ENCODE assay signal across 19 cellular contexts in the genomic region with DNA sequence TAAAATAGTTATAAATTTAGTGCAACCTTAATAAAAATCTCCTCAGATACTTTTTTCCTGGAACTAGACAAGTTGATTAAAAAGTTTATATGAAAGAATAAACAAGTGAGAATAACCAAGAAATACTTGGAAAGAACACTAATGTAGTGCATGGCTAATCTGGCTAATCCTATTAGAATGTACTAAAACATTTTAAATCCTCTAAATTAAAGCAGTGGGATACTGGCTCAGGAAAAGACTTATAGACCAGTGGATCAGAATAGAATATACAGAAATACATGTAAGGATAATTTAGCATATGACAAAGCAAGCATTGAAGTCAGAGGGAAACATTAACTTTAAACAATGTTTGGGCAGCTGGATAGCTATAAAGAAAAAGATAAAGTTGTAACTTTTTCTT. TPM values are rescaled to one million over a fixed set of nuclear protein-coding genes. Genes with fewer than 3 reads are reported as not detected.
DNase-seq lines count a peak whose midpoint lies in the region; ATAC-seq and TF ChIP-seq lines count a peak whose summit lies in the region.
"Had no signal": no experiment of that assay in that cellular context is flagged by ENCODE, and none has a peak within 500 bp of the region (broad histone marks: within the 10 kb centered on the region; RNA-seq: fewer than 3 reads in every experiment).

No MANE protein-coding gene starts in this region.

- H3F3A ChIP-seq in SK-N-SH (replicated peaks; ENCODE audit: insufficient read depth) = no peaks in the 10 kb centered on the region

- no peaks in the 10 kb centered on the region for H3K79me2 ChIP-seq in SK-N-SH (ENCODE audit: insufficient read depth)

- intact Hi-C loops in posterior vena cava (cut with DNase I) = loop anchor here in 1 of 2 donors (5.0 kb wide), 1 partner anchor 35 kb away; no protein-coding TSS in a partner anchor

- no peak overlapping the region for H3K27ac ChIP-seq in SK-N-SH (ENCODE audit: low read depth in 2 of 2, low read length in 1 of 2)
- H3K27ac ChIP-seq: 22Rv1; BLaER1 treated with 17β-estradiol and CSF1 and Interleukin-3, amounts not matched to agents 10 nM and 100 nM; GM23248 had no signal

- no peak overlapping the region for H3K4me2 ChIP-seq in SK-N-SH
- H3K4me2 ChIP-seq: BLaER1 treated with 17β-estradiol and CSF1 and Interleukin-3, amounts not matched to agents 10 nM and 100 nM had no signal

- H3K36me3 ChIP-seq in SK-N-SH (replicated peaks in 1 of 2; ENCODE audit: control insufficient read depth in 1 of 2, insufficient read depth in 2 of 2, low read length in 1 of 2) = no peaks in the 10 kb centered on the region
- H3K36me3 ChIP-seq: BE2C; BLaER1 treated with 17β-estradiol and CSF1 and Interleukin-3, amounts not matched to agents 10 nM and 100 nM had no signal

- peaks cover 0 to 3% of the 10 kb centered on the region in 2 experiments; a peak in 1 of 4 replicates for H3K4me1 ChIP-seq in SK-N-SH (ENCODE audit: control insufficient read depth in 1 of 2, insufficient read depth in 2 of 2, low read depth in 1 of 2, low read length in 1 of 2)
- H3K4me1 ChIP-seq: BE2C; BLaER1 treated with 17β-estradiol and CSF1 and Interleukin-3, amounts not matched to agents 10 nM and 100 nM had no signal

- no peak for TF ChIP-seq EP300 in SK-N-SH (IDR thresholded peaks at IDR 0.05; ENCODE audit: borderline replicate concordance in 1 of 2, low read depth in 1 of 2, low read length in 1 of 2)

- TF ChIP-seq CTCF in SK-N-SH (IDR thresholded peaks at IDR 0.05) (no peak), retinal pigment epithelial cell (conservative IDR thresholded peaks at IDR 0.05; ENCODE audit: low read depth, low read length) (no peak)

- H3K9me3 ChIP-seq in SK-N-SH = 0 out of 2 replicates have a peak, but pooled peaks cover 6% of the 10 kb centered on the region
- H3K9me3 ChIP-seq: BE2C had no signal

- CTCF ChIA-PET in SK-N-SH (lab: Yijun Ruan, JAX) = no interaction called here

- H3K27me3 ChIP-seq in SK-N-SH (ENCODE audit: insufficient read depth) = no peaks in the 10 kb centered on the region
- H3K27me3 ChIP-seq: BE2C; BLaER1 treated with 17β-estradiol and CSF1 and Interleukin-3, amounts not matched to agents 10 nM and 100 nM had no signal

- ATAC-seq in SK-N-SH treated with all-trans-retinoic acid at 6 μM for 48 hours = no peak

- no peak overlapping the region for H2AFZ ChIP-seq in SK-N-SH (ENCODE audit: low read depth)
- H2AFZ ChIP-seq: GM23248 had no signal

- H3K9ac ChIP-seq in SK-N-SH = no peak overlapping the region
- H3K9ac ChIP-seq: BLaER1 treated with 17β-estradiol and CSF1 and Interleukin-3, amounts not matched to agents 10 nM and 100 nM; GM23248 had no signal

- H3K9me2 ChIP-seq in SK-N-SH = no peaks in the 10 kb centered on the region

- H4K20me1 ChIP-seq in SK-N-SH (ENCODE audit: insufficient read depth) = no peaks in the 10 kb centered on the region
- H4K20me1 ChIP-seq: BLaER1 treated with 17β-estradiol and CSF1 and Interleukin-3, amounts not matched to agents 10 nM and 100 nM had no signal

- H3K4me3 ChIP-seq in SK-N-SH (ENCODE audit: low read depth in 2 of 2, low read length in 1 of 2) (no peak overlapping the region), retinal pigment epithelial cell (ENCODE audit: low read length) (no peak overlapping the region)
- H3K4me3 ChIP-seq: BLaER1 treated with 17β-estradiol and CSF1 and Interleukin-3, amounts not matched to agents 10 nM and 100 nM; GM23248 had no signal

- TF ChIP-seq RAD21 in SK-N-SH (IDR thresholded peaks at IDR 0.05; ENCODE audit: low read length) = no peak

- POLR2A ChIA-PET in SK-N-SH (lab: Yijun Ruan, JAX) = no interaction called here

- DNase-seq in SK-N-SH = no peak
- DNase-seq in NCI-H82 treated with DMSO at 0.1 percent for 48 hours (lab: John Stamatoyannopoulos, UW; ENCODE audit: unreplicated experiment) = peak; percentile 76
- DNase-seq in retinal pigment epithelial cell (ENCODE audit: low read depth) = peak; percentile 64
- no peak for DNase-seq in NCI-H526 treated with DMSO at 0.1 percent for 48 hours (lab: John Stamatoyannopoulos, UW)
- no peak for DNase-seq in posterior vena cava (ENCODE audit: low spot score)
- DNase-seq: ACHN; AML-193; BE2C; CD4-positive, alpha-beta T cell; CD8-positive, alpha-beta memory T cell; DMS153; DND-41; GM23248; H7; HCEC 1CT had no signal

TF ChIP-seq in SK-N-SH treated with all-trans-retinoic acid at 6 μM for 48 hours, 23 proteins besides CTCF, POLR2A, EP300 and RAD21:
- TF ChIP-seq, protein P1, sequence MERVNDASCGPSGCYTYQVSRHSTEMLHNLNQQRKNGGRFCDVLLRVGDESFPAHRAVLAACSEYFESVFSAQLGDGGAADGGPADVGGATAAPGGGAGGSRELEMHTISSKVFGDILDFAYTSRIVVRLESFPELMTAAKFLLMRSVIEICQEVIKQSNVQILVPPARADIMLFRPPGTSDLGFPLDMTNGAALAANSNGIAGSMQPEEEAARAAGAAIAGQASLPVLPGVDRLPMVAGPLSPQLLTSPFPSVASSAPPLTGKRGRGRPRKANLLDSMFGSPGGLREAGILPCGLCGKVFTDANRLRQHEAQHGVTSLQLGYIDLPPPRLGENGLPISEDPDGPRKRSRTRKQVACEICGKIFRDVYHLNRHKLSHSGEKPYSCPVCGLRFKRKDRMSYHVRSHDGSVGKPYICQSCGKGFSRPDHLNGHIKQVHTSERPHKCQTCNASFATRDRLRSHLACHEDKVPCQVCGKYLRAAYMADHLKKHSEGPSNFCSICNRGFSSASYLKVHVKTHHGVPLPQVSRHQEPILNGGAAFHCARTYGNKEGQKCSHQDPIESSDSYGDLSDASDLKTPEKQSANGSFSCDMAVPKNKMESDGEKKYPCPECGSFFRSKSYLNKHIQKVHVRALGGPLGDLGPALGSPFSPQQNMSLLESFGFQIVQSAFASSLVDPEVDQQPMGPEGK (CRISPR knock-in tag; IDR thresholded peaks at IDR 0.05; ENCODE audit: borderline replicate concordance) = no peak
- TF ChIP-seq BACH2 (CRISPR knock-in tag; IDR thresholded peaks at IDR 0.05; ENCODE audit: borderline replicate concordance) (no peak), ZFP30 (CRISPR knock-in tag; IDR thresholded peaks at IDR 0.05) (no peak), ISL1 (CRISPR knock-in tag; IDR thresholded peaks at IDR 0.05) (0 out of 2 replicates have a peak, but pooled peaks have one; percentile 9)
- TF ChIP-seq, protein P2, sequence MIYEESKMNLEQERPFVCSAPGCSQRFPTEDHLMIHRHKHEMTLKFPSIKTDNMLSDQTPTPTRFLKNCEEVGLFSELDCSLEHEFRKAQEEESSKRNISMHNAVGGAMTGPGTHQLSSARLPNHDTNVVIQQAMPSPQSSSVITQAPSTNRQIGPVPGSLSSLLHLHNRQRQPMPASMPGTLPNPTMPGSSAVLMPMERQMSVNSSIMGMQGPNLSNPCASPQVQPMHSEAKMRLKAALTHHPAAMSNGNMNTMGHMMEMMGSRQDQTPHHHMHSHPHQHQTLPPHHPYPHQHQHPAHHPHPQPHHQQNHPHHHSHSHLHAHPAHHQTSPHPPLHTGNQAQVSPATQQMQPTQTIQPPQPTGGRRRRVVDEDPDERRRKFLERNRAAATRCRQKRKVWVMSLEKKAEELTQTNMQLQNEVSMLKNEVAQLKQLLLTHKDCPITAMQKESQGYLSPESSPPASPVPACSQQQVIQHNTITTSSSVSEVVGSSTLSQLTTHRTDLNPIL (CRISPR knock-in tag; IDR thresholded peaks at IDR 0.05; ENCODE audit: low read depth) = no peak

TF ChIP-seq in SK-N-SH, 30 proteins besides CTCF, POLR2A, EP300 and RAD21 (continues in another document):
- TF ChIP-seq CHD2 (IDR thresholded peaks at IDR 0.05; ENCODE audit: low read length, partially characterized antibody) = no peak
- no peak for TF ChIP-seq TAF1 (IDR thresholded peaks at IDR 0.05; ENCODE audit: borderline replicate concordance, low read depth, low read length)
- no peak for TF ChIP-seq FOXJ3 (CRISPR knock-in tag; IDR thresholded peaks at IDR 0.05)
- no peak for TF ChIP-seq TEAD4 (IDR thresholded peaks at IDR 0.05; ENCODE audit: borderline replicate concordance, insufficient read depth)
- no peak for TF ChIP-seq FOSL2 (IDR thresholded peaks at IDR 0.05; ENCODE audit: borderline replicate concordance, low read depth)
- no peak for TF ChIP-seq NRF1 (IDR thresholded peaks at IDR 0.05; ENCODE audit: low read depth, low read length)
- no peak for TF ChIP-seq YY1 (IDR thresholded peaks at IDR 0.05; ENCODE audit: low read depth)
- no peak for TF ChIP-seq ELF1 (IDR thresholded peaks at IDR 0.05)
- TF ChIP-seq MEF2A (IDR thresholded peaks at IDR 0.05; ENCODE audit: borderline replicate concordance, low read depth) = no peak
- TF ChIP-seq, protein P3, sequence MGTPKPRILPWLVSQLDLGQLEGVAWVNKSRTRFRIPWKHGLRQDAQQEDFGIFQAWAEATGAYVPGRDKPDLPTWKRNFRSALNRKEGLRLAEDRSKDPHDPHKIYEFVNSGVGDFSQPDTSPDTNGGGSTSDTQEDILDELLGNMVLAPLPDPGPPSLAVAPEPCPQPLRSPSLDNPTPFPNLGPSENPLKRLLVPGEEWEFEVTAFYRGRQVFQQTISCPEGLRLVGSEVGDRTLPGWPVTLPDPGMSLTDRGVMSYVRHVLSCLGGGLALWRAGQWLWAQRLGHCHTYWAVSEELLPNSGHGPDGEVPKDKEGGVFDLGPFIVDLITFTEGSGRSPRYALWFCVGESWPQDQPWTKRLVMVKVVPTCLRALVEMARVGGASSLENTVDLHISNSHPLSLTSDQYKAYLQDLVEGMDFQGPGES (IDR thresholded peaks at IDR 0.05; ENCODE audit: low read depth, low read length) = no peak
- TF ChIP-seq TCF12 (IDR thresholded peaks at IDR 0.05) = no peak
- TF ChIP-seq FOXM1 (IDR thresholded peaks at IDR 0.05; ENCODE audit: low read depth) = no peak
- no peak for TF ChIP-seq RFX5 (IDR thresholded peaks at IDR 0.05; ENCODE audit: low read length)
- TF ChIP-seq POLR2AphosphoS5 (IDR thresholded peaks at IDR 0.05; ENCODE audit: low read depth, low read length) = no peak
- TF ChIP-seq SMC3 (IDR thresholded peaks at IDR 0.05; ENCODE audit: low read depth, low read length) = no peak

RNA-seq across cellular contexts. Expression of a gene that starts 41.1 kb away (rescaled TPM):
- polyA plus RNA-seq in SK-N-SH (2012; rRNA removed) = not detected in 2 replicates
- not detected in 2 replicates for polyA plus RNA-seq in SK-N-SH (2012; cell fraction: cytosol; rRNA removed)
- polyA plus RNA-seq in SK-N-SH (2012; cell fraction: nucleus; rRNA removed) = not detected in 2 replicates
- total RNA-seq in posterior vena cava = under 1 TPM; 0.05 to 0.14 TPM
- total RNA-seq: CD4-positive, alpha-beta T cell; CD8-positive, alpha-beta memory T cell; GM23248; H1; H7 had no signal
- polyA plus RNA-seq: H1 had no signal

RNA-seq across cellular contexts. Expression of a gene that starts 58.9 kb away (rescaled TPM):
- polyA plus RNA-seq in SK-N-SH (2012; rRNA removed) = 2.1 and 2.7 TPM in 2 replicates
- polyA plus RNA-seq in SK-N-SH (2012; cell fraction: cytosol; rRNA removed) = 4.1 and 5.4 TPM in 2 replicates
- polyA plus RNA-seq in SK-N-SH (2012; cell fraction: nucleus; rRNA removed) = 0.74 and 1.6 TPM in 2 replicates
- total RNA-seq in posterior vena cava = 10 to 100 TPM in 1 of 2 donors, 1 to 10 TPM in 1; 9.2 to 11.8 TPM

Comparison
In these comparisons a context has a peak if more than half of its experiments do, and no peak if none do; other contexts are left out.
1. DNase-seq: peak in NCI-H82 treated with DMSO at 0.1 percent for 48 hours (single experiment) and retinal pigment epithelial cell (single experiment); none in SK-N-SH (single experiment), NCI-H526 treated with DMSO at 0.1 percent for 48 hours (single experiment) and posterior vena cava (single experiment).